In the genomic region with DNA sequence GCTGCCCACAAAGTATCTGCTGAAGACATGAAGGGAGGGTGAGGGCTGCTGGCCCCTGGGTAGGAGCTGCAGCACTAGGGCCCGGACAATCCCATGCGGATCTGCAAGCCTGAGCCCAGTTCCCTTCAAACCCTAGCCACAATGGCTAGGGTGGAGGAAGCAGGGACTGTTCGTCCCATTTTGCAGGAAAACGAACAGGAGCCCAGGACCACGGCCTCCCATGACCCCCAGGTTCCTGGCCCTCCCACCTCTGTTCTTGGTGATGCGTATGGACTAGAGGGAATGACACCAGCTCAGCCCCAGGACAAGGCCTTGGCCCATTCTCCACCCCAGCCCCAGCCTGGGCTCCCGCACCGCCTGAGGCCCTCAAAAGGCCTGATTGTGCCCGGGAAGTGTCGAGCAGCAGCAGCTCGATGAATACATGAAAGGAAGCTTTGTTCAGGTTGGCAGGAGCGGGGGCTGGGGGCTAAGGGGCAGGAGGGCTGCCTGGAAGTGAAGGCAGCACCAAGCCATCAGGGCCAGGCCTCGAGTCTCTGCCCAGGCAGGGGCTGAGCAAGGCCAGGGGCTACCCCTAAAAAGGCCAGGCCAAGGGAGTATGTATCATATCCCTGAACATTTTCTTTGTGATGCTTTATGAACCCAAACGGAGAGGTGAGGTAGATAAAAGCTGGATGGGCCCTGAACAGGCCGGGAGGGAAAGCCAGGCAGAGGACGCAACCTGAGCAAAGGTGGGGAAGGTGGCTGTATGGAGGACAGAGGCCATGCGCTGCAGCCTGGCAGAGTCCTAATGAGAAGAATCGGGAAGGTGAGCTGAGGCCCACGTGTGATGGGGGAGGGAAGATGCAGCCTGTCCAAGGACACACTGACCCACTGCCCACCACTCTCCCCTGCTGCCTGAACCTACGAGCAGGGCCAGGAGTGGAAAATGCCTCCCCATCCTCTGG, we compare ENCODE assay signal across 10 cellular contexts. TPM values are rescaled to one million over a fixed set of nuclear protein-coding genes. Genes with fewer than 3 reads are reported as not detected.
DNase-seq lines count a peak whose midpoint lies in the region; ATAC-seq, FAIRE-seq and TF ChIP-seq lines count a peak whose summit lies in the region.
"Had no signal": no experiment of that assay in that cellular context is flagged by ENCODE, and none has a peak within 500 bp of the region (broad histone marks: within the 10 kb centered on the region; RNA-seq: fewer than 3 reads in every experiment).

No MANE protein-coding gene starts in this region.

- in situ Hi-C loops in GM12878 (cut with MboI), result no loop called here

- peaks cover 68% of the 10 kb centered on the region for H3K4me1 ChIP-seq in GM12878 (ENCODE audit: control insufficient read depth, insufficient read depth, low read length)
- peaks cover 0 to 97% (median 86%) of the 10 kb centered on the region in 4 donors for H3K4me1 ChIP-seq in tibial nerve

- FAIRE-seq in GM12878 (lab: Jason Lieb, UNC), result peak; percentile 47

- peaks cover 33 to 42% of the 10 kb centered on the region in 2 experiments for H3K36me3 ChIP-seq in GM12878 (ENCODE audit: control insufficient read depth in 2 of 2, insufficient read depth in 2 of 2, low read length in 1 of 2)
- peaks cover 0 to 2% (median 0%) of the 10 kb centered on the region in 3 donors for H3K36me3 ChIP-seq in tibial nerve

- 45% methylated on average over 20 of the region's 20 CpGs for WGBS in GM12878 (ENCODE audit: insufficient coverage, insufficient replicate concordance, low lambda C conversion rate, missing lambda C conversion rate)
- 55 to 56% methylated on average over 16 to 20 of the region's 20 CpGs for WGBS in tibial nerve, 2 donors

- no TSS peak for BruUV-seq in GM12878 (replicated peaks; lab: Mats Ljungman, UMichigan)

- peaks cover 25 to 33% of the 10 kb centered on the region in 2 donors for H3K4me1 Mint-ChIP-seq in natural killer cell treated with Interleukin-12 subunit alpha and Interleukin-12 subunit beta and Interleukin-15 and Interleukin-18, amount 100 ng/mL, for 72 hours (ENCODE audit: low read depth in 2 of 2)
- peaks cover 14 to 41% of the 10 kb centered on the region in 2 donors for H3K4me1 Mint-ChIP-seq in natural killer cell

- H3K27ac ChIP-seq in GM12878 (ENCODE audit: control insufficient read depth, insufficient read depth) (peak overlapping the region; percentile 49), tibial nerve (peak overlapping the region; percentile 71 to 91 (median 81))
- H3K27ac ChIP-seq: left lung had no signal

- peak overlapping the region; percentile 59 for H3K9ac ChIP-seq in GM12878 (ENCODE audit: control insufficient read depth, insufficient read depth, low read length)

- peak overlapping the region; percentile 8 to 16 for H3K27ac Mint-ChIP-seq in natural killer cell treated with Interleukin-12 subunit alpha and Interleukin-12 subunit beta and Interleukin-15 and Interleukin-18, amount 100 ng/mL, for 72 hours
- no peak overlapping the region for H3K27ac Mint-ChIP-seq in natural killer cell

- RAD21 ChIA-PET in GM12878 (lab: Charles Lee; ENCODE audit: unreplicated experiment), result interaction anchor here (0.6 to 24.4 kb wide), 7 partner anchors 7 to 125 kb away, joined by 3 to 496 read pairs (median 5); a partner anchor contains a TSS

- H3K4me2 ChIP-seq in GM12878 (ENCODE audit: control insufficient read depth, insufficient read depth), result peak overlapping the region; percentile 97

- H2AFZ ChIP-seq in GM12878 (ENCODE audit: control insufficient read depth, low read depth, low read length), result no peak overlapping the region

- TF ChIP-seq CTCF in natural killer cell (IDR thresholded peaks at IDR 0.05) (no peak), GM12878 (IDR thresholded peaks at IDR 0.05 in 2 of 3, conservative IDR thresholded peaks at IDR 0.05 in 1 of 3; ENCODE audit: control insufficient read depth in 2 of 3, extremely low read depth in 1 of 3, insufficient read depth in 1 of 3, low read depth in 3 of 3, low read length in 3 of 3) (no peak), tibial nerve (IDR thresholded peaks at IDR 0.05) (no peak)

- CTCF ChIA-PET in GM12878 (lab: Yijun Ruan, JAX), result interaction anchor here (1.0 to 16.9 kb wide), 4 partner anchors 13 to 37 kb away, joined by 3 to 187 read pairs (median 6); no protein-coding TSS in a partner anchor

- SMC1A ChIA-PET in GM12878 (lab: Charles Lee; ENCODE audit: uncharacterized antibody, unreplicated experiment), result interaction anchor here (1.6 to 9.3 kb wide), 3 partner anchors 10 to 39 kb away, joined by 6 to 82 read pairs (median 6); no protein-coding TSS in a partner anchor

- no peaks in the 10 kb centered on the region for H3K27me3 Mint-ChIP-seq in natural killer cell treated with Interleukin-12 subunit alpha and Interleukin-12 subunit beta and Interleukin-15 and Interleukin-18, amount 100 ng/mL, for 72 hours
- H3K27me3 Mint-ChIP-seq in natural killer cell (ENCODE audit: low read depth in 2 of 2), result no peaks in the 10 kb centered on the region

- peak overlapping the region; percentile 98 for H3K4me3 ChIP-seq in GM12878
- H3K4me3 ChIP-seq in tibial nerve, result peak overlapping the region in 1 of 4 donors; percentile 14
- H3K4me3 ChIP-seq: left lung had no signal

- no peak for ATAC-seq in natural killer cell treated with Interleukin-12 subunit alpha and Interleukin-12 subunit beta and Interleukin-15 and Interleukin-18, amount 100 ng/mL, for 72 hours
- ATAC-seq in natural killer cell (no peak), GM12878 (no peak)

- TF ChIP-seq POLR2A in GM12878 (IDR thresholded peaks at IDR 0.05; ENCODE audit: low read depth, low read length) (peak; percentile 7), tibial nerve (IDR thresholded peaks at IDR 0.05) (no peak)

- H3K27me3 ChIP-seq in GM12878 (replicated peaks in 1 of 2; ENCODE audit: control insufficient read depth in 2 of 2, insufficient read depth in 2 of 2, low read length in 1 of 2) (no peaks in the 10 kb centered on the region), tibial nerve (no peaks in the 10 kb centered on the region)
- H3K27me3 ChIP-seq: left lung had no signal

- intact Hi-C loops in natural killer cell (cut with micrococcal nuclease), result no loop called here
- intact Hi-C loops in GM12878 (cut with micrococcal nuclease; ENCODE audit: unreplicated experiment), result no loop called here

- TF ChIP-seq EP300 in GM12878 (IDR thresholded peaks at IDR 0.05; ENCODE audit: borderline replicate concordance in 1 of 2, control insufficient read depth in 1 of 2, low read depth in 2 of 2, low read length in 2 of 2) (no peak), tibial nerve (IDR thresholded peaks at IDR 0.05) (peak in 1 of 2 donors; percentile 80)

- H3K36me3 Mint-ChIP-seq in natural killer cell treated with Interleukin-12 subunit alpha and Interleukin-12 subunit beta and Interleukin-15 and Interleukin-18, amount 100 ng/mL, for 72 hours, result peaks cover under 1% of the 10 kb centered on the region
- no peaks in the 10 kb centered on the region for H3K36me3 Mint-ChIP-seq in natural killer cell

- DNase-seq in natural killer cell treated with Interleukin-12 subunit alpha and Interleukin-12 subunit beta and Interleukin-15 and Interleukin-18, amount 100 ng/mL, for 72 hours (ENCODE audit: low spot score), result no peak
- DNase-seq in natural killer cell (no peak), GM12878 (ENCODE audit: low read depth, low spot score) (no peak), midbrain (lab: John Stamatoyannopoulos, UW) (peak; percentile 92), tibial nerve (ENCODE audit: low spot score in 2 of 2) (no peak), NCI-H2107 treated with DMSO at 0.1 percent for 48 hours (lab: John Stamatoyannopoulos, UW; ENCODE audit: unreplicated experiment) (no peak), NOMO-1 treated with dmso at 0.1 percent for 144 hours (lab: John Stamatoyannopoulos, UW; ENCODE audit: unreplicated experiment) (no peak)
- DNase-seq in activated CD4-positive, CD25-positive, alpha-beta regulatory T cell treated with anti-CD3 and anti-CD28 coated beads, Interleukin-2, amount 50 U/mL, for 72 hours, result no peak
- DNase-seq: activated CD4-positive, alpha-beta T cell treated with anti-CD3 and anti-CD28 coated beads, Interleukin-2, amount 50 U/mL, for 4 hours had no signal

- peaks cover 100% of the 10 kb centered on the region for H3K79me2 ChIP-seq in GM12878 (ENCODE audit: control insufficient read depth, insufficient read depth, low read length)

- H3K4me3 Mint-ChIP-seq in natural killer cell treated with Interleukin-12 subunit alpha and Interleukin-12 subunit beta and Interleukin-15 and Interleukin-18, amount 100 ng/mL, for 72 hours, result no peak overlapping the region
- H3K4me3 Mint-ChIP-seq in natural killer cell, result no peak overlapping the region

- TF ChIP-seq RAD21 in GM12878 (IDR thresholded peaks at IDR 0.05; ENCODE audit: insufficient read depth, low read depth, low read length), result no peak

- peaks cover 41% of the 10 kb centered on the region for H4K20me1 ChIP-seq in GM12878 (ENCODE audit: control insufficient read depth, insufficient read depth)

- H3K9me3 Mint-ChIP-seq in natural killer cell treated with Interleukin-12 subunit alpha and Interleukin-12 subunit beta and Interleukin-15 and Interleukin-18, amount 100 ng/mL, for 72 hours, result no peaks in the 10 kb centered on the region
- no peaks in the 10 kb centered on the region for H3K9me3 Mint-ChIP-seq in natural killer cell

- POLR2A ChIA-PET in GM12878 (lab: Charles Lee), result interaction anchor here (0.6 to 16.6 kb wide), 6 partner anchors 9 to 37 kb away, joined by 3 to 325 read pairs (median 4); no protein-coding TSS in a partner anchor

- no peaks in the 10 kb centered on the region for H3K9me3 ChIP-seq in GM12878 (replicated peaks; ENCODE audit: control insufficient read depth, insufficient read depth, low read length)
- H3K9me3 ChIP-seq in tibial nerve, result no peaks in the 10 kb centered on the region
- H3K9me3 ChIP-seq: left lung had no signal

RNA-seq across cellular contexts. Expression of a gene that starts 12.2 kb away (rescaled TPM):
- 10 to 100 TPM; 32.1 to 40.8 TPM for total RNA-seq in natural killer cell treated with Interleukin-12 subunit alpha and Interleukin-12 subunit beta and Interleukin-15 and Interleukin-18, amount 100 ng/mL, for 72 hours
- total RNA-seq in natural killer cell (10 to 100 TPM in 1 of 3 donors, 1 to 10 TPM in 2; 4.7 to 46.2 (median 9.0) TPM), GM12878 (2014; rRNA removed) (56.3 and 58.3 TPM in 2 replicates), GM12878 (2014; rRNA removed; fragmentation: Illumina TruSeq; extraction: Trizol) (48.7 and 52.9 TPM in 2 replicates), GM12878 (2021) (112 and 114 TPM in 2 replicates), tibial nerve (10 to 100 TPM; 31.8 to 35.6 (median 33.8) TPM)
- 137 and 160 TPM in 2 replicates for total RNA-seq in GM12878 (2013; cell fraction: nucleolus; rRNA removed)
- polyA plus RNA-seq in GM12878 (2011; ENCODE audit: low read depth), result 33.6 TPM
- polyA plus RNA-seq in GM12878 (2011; rRNA removed) (37.6 and 65.2 TPM in 2 replicates), GM12878 (2014; fragmentation: Illumina TruSeq; extraction: Trizol) (47.9 and 70.5 TPM in 2 replicates), GM12878 (2014; fragmentation: Nextera tagmentation; extraction: Ambion mirVana) (1 to 10 TPM in 1 of 2 experiments, under 1 TPM in 1; 0.08 to 1.1 TPM), GM12878 (2014; rRNA removed) (99.1 and 99.2 TPM in 2 replicates), GM12878 (2016; fragmentation: Nextera tagmentation; extraction: Ambion mirVana) (10 to 100 TPM; 13.3 to 15.6 TPM)
- polyA plus RNA-seq in GM12878 (2011; cell fraction: cytosol; rRNA removed), result 115 and 126 TPM in 2 replicates
- polyA plus RNA-seq in GM12878 (2011; cell fraction: nucleus; rRNA removed), result 208 and 229 TPM in 2 replicates
- polyA plus RNA-seq in GM12878 (2012), result 60.0 and 110 TPM in 2 replicates
- 75.6 and 130 TPM in 2 replicates for polyA minus RNA-seq in GM12878 (2011; rRNA and poly(A)+ RNA removed)
- polyA minus RNA-seq in GM12878 (2011; cell fraction: cytosol; rRNA and poly(A)+ RNA removed), result 48.1 and 52.4 TPM in 2 replicates
- 48.2 and 63.7 TPM in 2 replicates for polyA minus RNA-seq in GM12878 (2011; cell fraction: nucleus; rRNA and poly(A)+ RNA removed)

RNA-seq across cellular contexts. Expression of a gene that starts 39.4 kb away (rescaled TPM):
- 10 to 100 TPM; 34.3 to 38.9 TPM for total RNA-seq in natural killer cell treated with Interleukin-12 subunit alpha and Interleukin-12 subunit beta and Interleukin-15 and Interleukin-18, amount 100 ng/mL, for 72 hours
- total RNA-seq in natural killer cell, result 10 to 100 TPM; 25.1 to 38.7 (median 29.0) TPM
- 22.7 and 26.2 TPM in 2 replicates for total RNA-seq in GM12878 (2013; cell fraction: nucleolus; rRNA removed)
- total RNA-seq in GM12878 (2014; rRNA removed), result 106 and 107 TPM in 2 replicates
- total RNA-seq in GM12878 (2014; rRNA removed; fragmentation: Illumina TruSeq; extraction: Trizol), result 44.3 and 46.6 TPM in 2 replicates
- 81.3 and 84.8 TPM in 2 replicates for total RNA-seq in GM12878 (2021)
- 33.5 TPM for polyA plus RNA-seq in GM12878 (2011; ENCODE audit: low read depth)
- 72.6 and 89.7 TPM in 2 replicates for polyA plus RNA-seq in GM12878 (2011; rRNA removed)
- polyA plus RNA-seq in GM12878 (2011; cell fraction: cytosol; rRNA removed), result 138 and 156 TPM in 2 replicates
- 60.8 and 62.4 TPM in 2 replicates for polyA plus RNA-seq in GM12878 (2011; cell fraction: nucleus; rRNA removed)
- polyA plus RNA-seq in GM12878 (2012), result 57.3 and 69.1 TPM in 2 replicates
- 61.3 and 90.5 TPM in 2 replicates for polyA plus RNA-seq in GM12878 (2014; fragmentation: Illumina TruSeq; extraction: Trizol)
- 10 to 100 TPM; 25.9 to 59.1 TPM for polyA plus RNA-seq in GM12878 (2014; fragmentation: Nextera tagmentation; extraction: Ambion mirVana)
- 117 and 135 TPM in 2 replicates for polyA plus RNA-seq in GM12878 (2014; rRNA removed)
- 100 to 1,000 TPM; 123 to 145 TPM for polyA plus RNA-seq in GM12878 (2016; fragmentation: Nextera tagmentation; extraction: Ambion mirVana)
- polyA minus RNA-seq in GM12878 (2011; rRNA and poly(A)+ RNA removed), result 79.1 and 122 TPM in 2 replicates
- 32.5 and 36.5 TPM in 2 replicates for polyA minus RNA-seq in GM12878 (2011; cell fraction: cytosol; rRNA and poly(A)+ RNA removed)
- 17.3 and 22.1 TPM in 2 replicates for polyA minus RNA-seq in GM12878 (2011; cell fraction: nucleus; rRNA and poly(A)+ RNA removed)
- total RNA-seq in tibial nerve, result 10 to 100 TPM; 27.3 to 66.0 (median 40.4) TPM

RNA-seq across cellular contexts. Expression of a gene that starts 54.1 kb away (rescaled TPM):
- total RNA-seq in natural killer cell treated with Interleukin-12 subunit alpha and Interleukin-12 subunit beta and Interleukin-15 and Interleukin-18, amount 100 ng/mL, for 72 hours, result 1 to 10 TPM in 1 of 2 donors, not detected in 1; 1.0 TPM
- total RNA-seq in natural killer cell, result 1 to 10 TPM in 1 of 3 donors, not detected in 2; 5.1 TPM
- total RNA-seq in GM12878 (2013; cell fraction: nucleolus; rRNA removed), result 8.3 and 9.5 TPM in 2 replicates
- total RNA-seq in GM12878 (2014; rRNA removed), result not detected in 2 replicates
- total RNA-seq in GM12878 (2014; rRNA removed; fragmentation: Illumina TruSeq; extraction: Trizol), result not detected in 2 replicates
- total RNA-seq in GM12878 (2021), result 0.29 and 0.69 TPM in 2 replicates
- 0.34 TPM for polyA plus RNA-seq in GM12878 (2011; ENCODE audit: low read depth)
- polyA plus RNA-seq in GM12878 (2011; rRNA removed), result 1.1 and 1.2 TPM in 2 replicates
- 0.90 and 1.7 TPM in 2 replicates for polyA plus RNA-seq in GM12878 (2011; cell fraction: cytosol; rRNA removed)
- 1.4 and 3.2 TPM in 2 replicates for polyA plus RNA-seq in GM12878 (2011; cell fraction: nucleus; rRNA removed)
- 0.50 and 1.1 TPM in 2 replicates for polyA plus RNA-seq in GM12878 (2012)
- 0.19 TPM in 1 of 2 replicates, not detected in the other for polyA plus RNA-seq in GM12878 (2014; fragmentation: Illumina TruSeq; extraction: Trizol)
- polyA plus RNA-seq in GM12878 (2014; fragmentation: Nextera tagmentation; extraction: Ambion mirVana), result under 1 TPM; 0.11 to 0.23 TPM
- polyA plus RNA-seq in GM12878 (2014; rRNA removed), result 0.52 TPM in 1 of 2 replicates, not detected in the other
- polyA plus RNA-seq in GM12878 (2016; fragmentation: Nextera tagmentation; extraction: Ambion mirVana), result not detected
- 0.80 and 2.3 TPM in 2 replicates for polyA minus RNA-seq in GM12878 (2011; rRNA and poly(A)+ RNA removed)
- not detected in 2 replicates for polyA minus RNA-seq in GM12878 (2011; cell fraction: cytosol; rRNA and poly(A)+ RNA removed)
- 1.4 and 1.5 TPM in 2 replicates for polyA minus RNA-seq in GM12878 (2011; cell fraction: nucleus; rRNA and poly(A)+ RNA removed)
- 1 to 10 TPM; 2.4 to 5.7 (median 4.1) TPM for total RNA-seq in tibial nerve

Comparison
In these comparisons a context has a peak if more than half of its experiments do, and no peak if none do; other contexts are left out.
1. H3K27ac Mint-ChIP-seq: peak in natural killer cell treated with Interleukin-12 subunit alpha and Interleukin-12 subunit beta and Interleukin-15 and Interleukin-18, amount 100 ng/mL, for 72 hours (2 of 2); none in natural killer cell (0 of 2).